In the genomic region with DNA sequence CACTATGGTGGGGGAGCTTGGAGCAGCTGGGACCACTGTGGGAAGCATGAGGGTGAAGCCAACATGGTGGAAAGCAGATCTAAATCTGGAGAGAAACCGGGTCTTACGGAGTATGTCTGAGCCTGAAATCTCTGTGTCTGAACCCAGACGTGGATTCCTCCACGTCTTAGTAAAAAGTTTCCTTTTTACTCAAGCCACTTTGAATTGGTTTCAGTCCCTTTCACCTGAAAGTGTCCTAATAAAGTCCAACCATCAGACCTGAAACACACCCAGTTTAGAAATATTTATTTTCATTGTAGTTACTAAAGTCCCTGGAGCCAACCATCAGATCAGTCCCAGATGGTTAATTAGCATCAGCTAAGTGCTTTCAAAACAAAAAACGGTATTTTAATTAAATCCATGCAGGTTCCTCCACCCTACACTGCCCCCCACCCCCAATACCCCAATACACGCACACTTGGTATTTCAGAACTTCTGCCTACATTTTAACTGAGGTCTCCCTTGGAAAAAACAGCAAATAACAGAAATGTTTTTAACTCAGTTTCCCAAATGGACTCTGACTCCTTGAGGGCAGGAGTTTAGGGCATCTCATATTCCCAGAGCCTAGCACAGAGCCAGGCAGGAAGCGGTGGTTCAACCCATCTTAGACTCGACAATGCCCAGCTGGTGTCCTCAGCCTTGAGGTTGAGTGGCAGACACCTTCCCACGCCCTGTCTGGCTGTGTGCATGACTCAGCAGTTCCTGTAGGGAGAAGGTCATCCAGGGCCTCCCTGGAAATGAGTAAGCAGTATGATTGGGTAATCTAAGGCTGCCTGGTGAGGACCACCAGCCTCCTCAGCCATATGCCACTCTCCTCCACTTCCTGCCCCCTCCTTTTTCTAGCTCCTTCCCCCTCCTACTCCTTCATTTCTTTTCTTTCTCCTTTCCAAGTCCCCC, we compare ENCODE assay signal across 8 cellular contexts.
DNase-seq lines count a peak whose midpoint lies in the region; ATAC-seq and FAIRE-seq lines count a peak whose summit lies in the region.

No MANE protein-coding gene starts in this region.

- no peaks in the 10 kb centered on the region for H3K36me3 Mint-ChIP-seq in activated naive CD4-positive, alpha-beta T cell treated with anti-CD3 and anti-CD28 coated beads for 36 hours (ENCODE audit: low read depth)

- H3K27ac Mint-ChIP-seq in activated naive CD4-positive, alpha-beta T cell treated with anti-CD3 and anti-CD28 coated beads for 36 hours = no peak overlapping the region

- H3K4me1 Mint-ChIP-seq in activated naive CD4-positive, alpha-beta T cell treated with anti-CD3 and anti-CD28 coated beads for 36 hours (ENCODE audit: low read depth) = no peaks in the 10 kb centered on the region

- no peaks in the 10 kb centered on the region for H3K36me3 ChIP-seq in effector memory CD4-positive, alpha-beta T cell (ENCODE audit: control insufficient read depth, insufficient read depth, low read length)

- no peak overlapping the region for H3K4me3 Mint-ChIP-seq in activated naive CD4-positive, alpha-beta T cell treated with anti-CD3 and anti-CD28 coated beads for 36 hours

- peak; percentile 44 for DNase-seq in activated naive CD4-positive, alpha-beta T cell treated with anti-CD3 and anti-CD28 coated beads for 36 hours
- no peak for DNase-seq in activated naive CD4-positive, alpha-beta T cell (lab: John Stamatoyannopoulos, UW)
- DNase-seq in NOMO-1 (lab: John Stamatoyannopoulos, UW; ENCODE audit: unreplicated experiment in 2 of 2) (peak; percentile 67 to 82), cerebellum (ENCODE audit: low spot score) (peak; percentile 67), posterior vena cava (ENCODE audit: low spot score) (peak; percentile 82), frontal cortex (ENCODE audit: low spot score in 2 of 2) (no peak)
- no peak for DNase-seq in effector memory CD4-positive, alpha-beta T cell

- intact Hi-C loops in activated naive CD4-positive, alpha-beta T cell treated with anti-CD3 and anti-CD28 coated beads for 36 hours (cut with micrococcal nuclease) = no loop called here
- intact Hi-C loops in posterior vena cava (cut with DNase I) = no loop called here

- H3K27me3 Mint-ChIP-seq in activated naive CD4-positive, alpha-beta T cell treated with anti-CD3 and anti-CD28 coated beads for 36 hours (ENCODE audit: low read depth) = peaks cover 5% of the 10 kb centered on the region

- FAIRE-seq in frontal cortex (lab: Jason Lieb, UNC) = no peak

- no peak overlapping the region for H3K27ac ChIP-seq in effector memory CD4-positive, alpha-beta T cell (ENCODE audit: insufficient read depth, low read length, poor library complexity, severe bottlenecking)

- no peaks in the 10 kb centered on the region for H3K4me1 ChIP-seq in effector memory CD4-positive, alpha-beta T cell (ENCODE audit: control insufficient read depth, insufficient read depth, low read length, poor library complexity, severe bottlenecking)

- no peaks in the 10 kb centered on the region for H3K9me3 Mint-ChIP-seq in activated naive CD4-positive, alpha-beta T cell treated with anti-CD3 and anti-CD28 coated beads for 36 hours

- H3K27me3 ChIP-seq in effector memory CD4-positive, alpha-beta T cell (replicated peaks; ENCODE audit: control insufficient read depth, insufficient read depth, low read length, poor library complexity, severe bottlenecking) = peaks cover 14% of the 10 kb centered on the region

- ATAC-seq in HG03108 (IDR thresholded peaks at IDR 0.05; ENCODE audit: unreplicated experiment) = no peak

- H3K9me3 ChIP-seq in effector memory CD4-positive, alpha-beta T cell (ENCODE audit: control insufficient read depth, low read length) = no peaks in the 10 kb centered on the region

- H3K4me3 ChIP-seq in effector memory CD4-positive, alpha-beta T cell (ENCODE audit: insufficient read depth, low read depth, low read length, poor library complexity, severe bottlenecking) = no peak overlapping the region

- CTCF ChIA-PET in activated naive CD4-positive, alpha-beta T cell treated with anti-CD3 and anti-CD28 coated beads for 36 hours (lab: Charles Lee) = no interaction called here

Comparison
In these comparisons a context has a peak if more than half of its experiments do, and no peak if none do; other contexts are left out.
1. DNase-seq: peak in activated naive CD4-positive, alpha-beta T cell treated with anti-CD3 and anti-CD28 coated beads for 36 hours (single experiment), NOMO-1 (2 of 2), cerebellum (single experiment) and posterior vena cava (single experiment); none in activated naive CD4-positive, alpha-beta T cell (0 of 4), effector memory CD4-positive, alpha-beta T cell (0 of 3) and frontal cortex (0 of 2).